23 cellular contexts compared by ENCODE assay signal in the genomic region with DNA sequence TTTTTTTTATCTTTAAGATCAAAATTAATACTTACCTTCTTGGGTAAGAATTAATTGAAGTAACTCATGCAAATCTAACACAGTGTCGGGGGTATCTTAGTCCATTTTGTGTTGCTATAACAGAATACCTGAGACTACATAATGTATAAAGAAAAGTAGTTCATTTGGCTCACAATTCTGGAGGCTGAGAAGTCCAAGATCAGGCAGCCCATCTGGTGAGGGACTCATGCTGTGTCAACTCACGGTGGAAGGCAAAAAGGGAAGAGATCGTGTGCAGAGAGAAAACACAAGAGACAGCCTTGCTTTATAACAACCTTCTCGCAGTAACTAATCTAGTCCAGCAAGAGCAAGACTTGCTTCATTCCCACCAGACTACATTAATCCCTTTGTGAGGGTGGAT.
"Had no signal": no experiment of that assay in that cellular context is flagged by ENCODE, and none has a peak within 500 bp of the region (broad histone marks: within the 10 kb centered on the region; RNA-seq: fewer than 3 reads in every experiment).

No MANE protein-coding gene starts in this region.

- H3K36me3 ChIP-seq: gastrocnemius medialis had no signal

- H3K27ac ChIP-seq: coronary artery, epithelial cell of prostate, esophagus squamous epithelium, gastrocnemius medialis, heart right ventricle, left lung, lower lobe of right lung had no signal

- H3K4me3 Mint-ChIP-seq: mesothelial cell of epicardium had no signal

- ATAC-seq: esophagus mucosa, gastrocnemius medialis, heart right ventricle, left cardiac atrium, left lung, left ventricle myocardium superior, lower lobe of right lung, mucosa of descending colon had no signal

- H3K27ac Mint-ChIP-seq: mesothelial cell of epicardium had no signal

- H3K4me1 ChIP-seq: esophagus squamous epithelium, gastrocnemius medialis had no signal

- H3K27me3 ChIP-seq: dorsolateral prefrontal cortex, esophagus squamous epithelium, gastrocnemius medialis, heart right ventricle, left lung had no signal

- H3K9me3 ChIP-seq: esophagus squamous epithelium, gastrocnemius medialis, heart right ventricle, left lung, lower lobe of right lung, mucosa of descending colon had no signal

- H3K9me3 Mint-ChIP-seq: mesothelial cell of epicardium had no signal

- DNase-seq: dermis blood vessel endothelial cell; dorsolateral prefrontal cortex; effector CD4-positive, alpha-beta T cell; effector memory CD4-positive, alpha-beta T cell; erythroblast; esophagus squamous epithelium; foreskin fibroblast; foreskin melanocyte; gastrocnemius medialis; glutamatergic neuron; head of caudate nucleus; heart right ventricle; hippocampal formation; left cardiac atrium; left lung; left ventricle myocardium superior; lower lobe of right lung; mesenchymal stem cell; mucosa of descending colon had no signal

- H3K4me3 ChIP-seq: coronary artery, dorsolateral prefrontal cortex, esophagus squamous epithelium, gastrocnemius medialis, heart right ventricle, left lung, lower lobe of right lung, mucosa of descending colon had no signal
